ENCODE assay signal across 21 cellular contexts in genomic region chr10:14530465-14530864, GRCh38.
DNase-seq lines count a peak whose midpoint lies in the region; ATAC-seq and TF ChIP-seq lines count a peak whose summit lies in the region.
"Had no signal": no experiment of that assay in that cellular context is flagged by ENCODE, and none has a peak within 500 bp of the region (broad histone marks: within the 10 kb centered on the region; RNA-seq: fewer than 3 reads in every experiment).

No MANE protein-coding gene starts in this region.

- H2AFZ ChIP-seq in IMR-90 (replicated peaks; ENCODE audit: low read length, poor library complexity), result no peak overlapping the region

- H4K20me1 ChIP-seq in IMR-90 (ENCODE audit: insufficient read depth, low read length), result peaks cover 48% of the 10 kb centered on the region

- ATAC-seq in IMR-90 (ENCODE audit: low read depth), result peak; percentile 49
- no peak for ATAC-seq in activated naive CD8-positive, alpha-beta T cell treated with anti-CD3 and anti-CD28 coated beads, Interleukin-2, amount 50 U/mL, for 24 hours
- no peak for ATAC-seq in naive thymus-derived CD4-positive, alpha-beta T cell
- ATAC-seq in HG02642 (IDR thresholded peaks at IDR 0.05; ENCODE audit: poor library complexity, unreplicated experiment), result no peak
- ATAC-seq in HG03108 (IDR thresholded peaks at IDR 0.05; ENCODE audit: unreplicated experiment), result no peak
- ATAC-seq: activated CD8-positive, alpha-beta memory T cell treated with anti-CD3 and anti-CD28 coated beads, Interleukin-2, amount 10 ng/mL, durations not matched to agents 7 days and 5 days; HCT116; PC-3; right cardiac atrium; WTC11 had no signal

- peaks cover 73 to 97% (median 84%) of the 10 kb centered on the region in 4 donors for H3K4me1 Mint-ChIP-seq in CD4-positive, alpha-beta memory T cell
- peaks cover 91% of the 10 kb centered on the region for H3K4me1 Mint-ChIP-seq in activated naive CD8-positive, alpha-beta T cell treated with anti-CD3 and anti-CD28 coated beads, Interleukin-2, amount 50 U/mL, for 24 hours
- peaks cover 66 to 96% (median 91%) of the 10 kb centered on the region in 7 donors for H3K4me1 Mint-ChIP-seq in naive thymus-derived CD4-positive, alpha-beta T cell
- H3K4me1 Mint-ChIP-seq in type B pancreatic cell (ENCODE audit: unreplicated experiment), result peaks cover 27% of the 10 kb centered on the region
- H3K4me1 Mint-ChIP-seq: endodermal cell had no signal

- no peak for TF ChIP-seq POLR2A in IMR-90 (IDR thresholded peaks at IDR 0.05; ENCODE audit: low read depth, low read length)

- H3K23ac ChIP-seq in IMR-90 (ENCODE audit: low read depth, low read length), result peak overlapping the region; percentile 72

- dilution Hi-C loops in IMR-90 (cut with HindIII; ENCODE audit: low sequenced_read_pairs, unreplicated experiment), result no loop called here

- intact Hi-C loops in CD4-positive, alpha-beta memory T cell (cut with micrococcal nuclease), result no loop called here
- intact Hi-C loops in IMR-90 (cut with micrococcal nuclease), result no loop called here
- intact Hi-C loops in naive thymus-derived CD4-positive, alpha-beta T cell (cut with micrococcal nuclease), result no loop called here

- peaks cover 69 to 85% of the 10 kb centered on the region in 2 donors for H3K36me3 Mint-ChIP-seq in CD4-positive, alpha-beta memory T cell
- H3K36me3 Mint-ChIP-seq in activated naive CD8-positive, alpha-beta T cell treated with anti-CD3 and anti-CD28 coated beads, Interleukin-2, amount 50 U/mL, for 24 hours (ENCODE audit: low read depth), result peaks cover 48% of the 10 kb centered on the region
- H3K36me3 Mint-ChIP-seq in naive thymus-derived CD4-positive, alpha-beta T cell, result peaks cover 7 to 61% (median 40%) of the 10 kb centered on the region in 5 donors
- peaks cover 28% of the 10 kb centered on the region for H3K36me3 Mint-ChIP-seq in type B pancreatic cell
- H3K36me3 Mint-ChIP-seq: WTC11 had no signal

- peak overlapping the region; percentile 27; the same call in 1 of the 2 replicates for H4K91ac ChIP-seq in IMR-90 (ENCODE audit: insufficient read depth, low read depth, low read length)

- H3K14ac ChIP-seq in IMR-90 (replicated peaks; ENCODE audit: low read depth, low read length), result peak overlapping the region; percentile 16; the same call in 1 of the 2 replicates

- WGBS in IMR-90 (ENCODE audit: extremely low coverage in 2 of 2, insufficient read length in 1 of 2), 2 experiments, result no CpG with 5 or more reads among the region's 5 CpGs

- H3K9me3 Mint-ChIP-seq in CD4-positive, alpha-beta memory T cell, result no peaks in the 10 kb centered on the region
- no peaks in the 10 kb centered on the region for H3K9me3 Mint-ChIP-seq in activated naive CD8-positive, alpha-beta T cell treated with anti-CD3 and anti-CD28 coated beads, Interleukin-2, amount 50 U/mL, for 24 hours
- no peaks in the 10 kb centered on the region for H3K9me3 Mint-ChIP-seq in naive thymus-derived CD4-positive, alpha-beta T cell
- H3K9me3 Mint-ChIP-seq in type B pancreatic cell, result no peaks in the 10 kb centered on the region
- H3K9me3 Mint-ChIP-seq: endodermal cell, WTC11 had no signal

- H3K4me3 Mint-ChIP-seq in CD4-positive, alpha-beta memory T cell, result peak overlapping the region in 4 of 8 donors; percentile 6 to 64 (median 44)
- no peak overlapping the region for H3K4me3 Mint-ChIP-seq in activated naive CD8-positive, alpha-beta T cell treated with anti-CD3 and anti-CD28 coated beads, Interleukin-2, amount 50 U/mL, for 24 hours
- H3K4me3 Mint-ChIP-seq in naive thymus-derived CD4-positive, alpha-beta T cell, result peak overlapping the region in 5 of 10 donors; percentile 34 to 79 (median 42)
- no peak overlapping the region for H3K4me3 Mint-ChIP-seq in type B pancreatic cell
- H3K4me3 Mint-ChIP-seq: activated CD8-positive, alpha-beta memory T cell treated with anti-CD3 and anti-CD28 coated beads, Interleukin-2, amount 10 ng/mL, durations not matched to agents 7 days and 5 days; endodermal cell; WTC11 had no signal

- H3K4me2 ChIP-seq in IMR-90 (ENCODE audit: low read depth, low read length), result no peak overlapping the region

- H3K4ac ChIP-seq in IMR-90 (ENCODE audit: low read depth, low read length), result peak overlapping the region; percentile 37

- H3K27ac ChIP-seq in CD4-positive, alpha-beta memory T cell (ENCODE audit: low read depth, low read length), result no peak overlapping the region
- peak overlapping the region; percentile 29; the same call in 1 of the 2 replicates for H3K27ac ChIP-seq in IMR-90 (ENCODE audit: insufficient read depth, low read length)
- no peak overlapping the region for H3K27ac ChIP-seq in naive thymus-derived CD4-positive, alpha-beta T cell (ENCODE audit: low read depth, low read length)
- H3K27ac ChIP-seq: tibial artery had no signal

- peak overlapping the region; percentile 27; the same call in 1 of the 2 replicates for H2BK20ac ChIP-seq in IMR-90 (ENCODE audit: low read depth, low read length)

- H3K36me3 ChIP-seq in CD4-positive, alpha-beta memory T cell (ENCODE audit: insufficient read depth, low read length), result peaks cover 60% of the 10 kb centered on the region
- peaks cover 27% of the 10 kb centered on the region for H3K36me3 ChIP-seq in IMR-90 (ENCODE audit: control insufficient read depth, insufficient read depth, low read length)
- peaks cover 10 to 59% (median 12%) of the 10 kb centered on the region in 3 experiments for H3K36me3 ChIP-seq in naive thymus-derived CD4-positive, alpha-beta T cell (ENCODE audit: control insufficient read depth in 2 of 3, insufficient read depth in 3 of 3, low read length in 3 of 3)

- peak overlapping the region; percentile 56; the same call in 1 of the 2 replicates for H2BK120ac ChIP-seq in IMR-90 (ENCODE audit: low read depth, low read length)

- no peak overlapping the region; the same call in 1 of the 2 replicates for H4K5ac ChIP-seq in IMR-90 (ENCODE audit: low read depth, low read length)

- H3K9me1 ChIP-seq in IMR-90 (ENCODE audit: insufficient read depth, low read length), result peaks cover 27% of the 10 kb centered on the region

- DNase-seq in CD4-positive, alpha-beta memory T cell, result no peak
- peak; percentile 49 for DNase-seq in IMR-90
- DNase-seq in activated naive CD8-positive, alpha-beta T cell treated with anti-CD3 and anti-CD28 coated beads, Interleukin-2, amount 50 U/mL, for 24 hours, result no peak
- no peak for DNase-seq in naive thymus-derived CD4-positive, alpha-beta T cell
- DNase-seq in C1 segment of cervical spinal cord (lab: John Stamatoyannopoulos, UW), result no peak
- DNase-seq in type B pancreatic cell (ENCODE audit: extremely low spot score, unreplicated experiment), result no peak
- DNase-seq: activated CD8-positive, alpha-beta memory T cell treated with anti-CD3 and anti-CD28 coated beads, Interleukin-2, amount 10 ng/mL, durations not matched to agents 7 days and 5 days; activated effector memory CD4-positive, alpha-beta T cell treated with anti-CD3 and anti-CD28 coated beads, Interleukin-2, amount 50 U/mL, for 16 hours; endodermal cell; MG63; NCI-H1694; NCI-H226; PC-3; right cardiac atrium; SIG-M5; T-helper 2 cell; tibial artery had no signal

- H3K4me1 ChIP-seq in CD4-positive, alpha-beta memory T cell (ENCODE audit: insufficient read depth, low read length), result peaks cover 97% of the 10 kb centered on the region
- peaks cover 35% of the 10 kb centered on the region for H3K4me1 ChIP-seq in IMR-90 (ENCODE audit: control insufficient read depth, insufficient read depth, low read length)
- peaks cover 34 to 43% of the 10 kb centered on the region in 2 donors for H3K4me1 ChIP-seq in naive thymus-derived CD4-positive, alpha-beta T cell (ENCODE audit: control insufficient read depth in 2 of 2, insufficient read depth in 2 of 2, low read length in 2 of 2)

- TF ChIP-seq CTCF in IMR-90 (conservative IDR thresholded peaks at IDR 0.05; ENCODE audit: low read depth, low read length) (no peak), type B pancreatic cell (conservative IDR thresholded peaks at IDR 0.05) (no peak)

- BruUV-seq in IMR-90 (replicated peaks; lab: Mats Ljungman, UMichigan), result no TSS peak

- no peaks in the 10 kb centered on the region for H3K27me3 Mint-ChIP-seq in CD4-positive, alpha-beta memory T cell
- no peaks in the 10 kb centered on the region for H3K27me3 Mint-ChIP-seq in activated naive CD8-positive, alpha-beta T cell treated with anti-CD3 and anti-CD28 coated beads, Interleukin-2, amount 50 U/mL, for 24 hours
- no peaks in the 10 kb centered on the region for H3K27me3 Mint-ChIP-seq in naive thymus-derived CD4-positive, alpha-beta T cell
- no peaks in the 10 kb centered on the region for H3K27me3 Mint-ChIP-seq in type B pancreatic cell
- H3K27me3 Mint-ChIP-seq: activated CD8-positive, alpha-beta memory T cell treated with anti-CD3 and anti-CD28 coated beads, Interleukin-2, amount 10 ng/mL, durations not matched to agents 7 days and 5 days had no signal

- H4K8ac ChIP-seq in IMR-90 (ENCODE audit: low read depth in 2 of 2, low read length in 2 of 2), result peak overlapping the region in 1 of 2 experiments; percentile 51; a peak in 2 of 4 replicates

- peaks cover 52 to 85% of the 10 kb centered on the region in 2 experiments for H3K79me1 ChIP-seq in IMR-90 (ENCODE audit: low read depth in 1 of 2, low read length in 2 of 2)

- H2AK5ac ChIP-seq in IMR-90 (ENCODE audit: low read depth, low read length), result peak overlapping the region; percentile 61; the same call in 1 of the 2 replicates

- H3K56ac ChIP-seq in IMR-90 (ENCODE audit: extremely low read depth, insufficient read depth, low read length), result no peak overlapping the region

- peak overlapping the region; percentile 69 for H2BK5ac ChIP-seq in IMR-90 (ENCODE audit: low read depth, low read length, poor library complexity, severe bottlenecking)

- H3K4me3 ChIP-seq in CD4-positive, alpha-beta memory T cell (ENCODE audit: low read length in 2 of 2), result no peak overlapping the region
- no peak overlapping the region for H3K4me3 ChIP-seq in IMR-90 (ENCODE audit: insufficient read depth, low read depth, low read length)
- no peak overlapping the region for H3K4me3 ChIP-seq in naive thymus-derived CD4-positive, alpha-beta T cell (ENCODE audit: low read length)
- H3K4me3 ChIP-seq: MG63, tibial artery had no signal

- no peak overlapping the region for H3K9ac ChIP-seq in IMR-90 (ENCODE audit: low read depth, low read length)

- POLR2A ChIA-PET in CD4-positive, alpha-beta memory T cell (lab: Charles Lee; ENCODE audit: partially characterized antibody), result interaction anchor here (1.2 to 2.7 kb wide), 2 partner anchors 23 to 53 kb away, joined by 3 to 8 read pairs; no protein-coding TSS in a partner anchor
- POLR2A ChIA-PET in IMR-90 (lab: Charles Lee; ENCODE audit: unreplicated experiment), result no interaction called here
- POLR2A ChIA-PET in naive thymus-derived CD4-positive, alpha-beta T cell (lab: Charles Lee), result interaction anchor here (0.8 to 0.9 kb wide), 2 partner anchors 12 to 32 kb away, joined by 3 read pairs; no protein-coding TSS in a partner anchor

- H3K27ac Mint-ChIP-seq in CD4-positive, alpha-beta memory T cell, result peak overlapping the region; percentile 16 to 94 (median 82)
- H3K27ac Mint-ChIP-seq in activated naive CD8-positive, alpha-beta T cell treated with anti-CD3 and anti-CD28 coated beads, Interleukin-2, amount 50 U/mL, for 24 hours, result peak overlapping the region; percentile 45
- H3K27ac Mint-ChIP-seq in naive thymus-derived CD4-positive, alpha-beta T cell, result peak overlapping the region in 8 of 9 donors; percentile 47 to 87 (median 68)
- H3K27ac Mint-ChIP-seq in type B pancreatic cell, result no peak overlapping the region
- H3K27ac Mint-ChIP-seq: endodermal cell, WTC11 had no signal

- H3K27me3 ChIP-seq in CD4-positive, alpha-beta memory T cell (ENCODE audit: insufficient read depth, low read length), result no peaks in the 10 kb centered on the region
- no peaks in the 10 kb centered on the region for H3K27me3 ChIP-seq in IMR-90 (ENCODE audit: control insufficient read depth, insufficient read depth, low read length)
- no peaks in the 10 kb centered on the region for H3K27me3 ChIP-seq in naive thymus-derived CD4-positive, alpha-beta T cell (ENCODE audit: control insufficient read depth in 2 of 2, insufficient read depth in 2 of 2, low read length in 2 of 2)
- H3K27me3 ChIP-seq: MG63, tibial artery had no signal

- no peaks in the 10 kb centered on the region for H3K9me3 ChIP-seq in CD4-positive, alpha-beta memory T cell (ENCODE audit: control insufficient read depth in 1 of 2, low read length in 2 of 2)
- H3K9me3 ChIP-seq in IMR-90 (ENCODE audit: control insufficient read depth, insufficient read depth, low read length), result no peaks in the 10 kb centered on the region
- no peaks in the 10 kb centered on the region for H3K9me3 ChIP-seq in naive thymus-derived CD4-positive, alpha-beta T cell (ENCODE audit: control insufficient read depth in 2 of 3, low read length in 3 of 3)
- H3K9me3 ChIP-seq: MG63, tibial artery had no signal

- CTCF ChIA-PET in CD4-positive, alpha-beta memory T cell (lab: Charles Lee; ENCODE audit: partially characterized antibody), result interaction anchor here (1.6 kb wide), 1 partner anchor 16 kb away, joined by 3 read pairs; no protein-coding TSS in a partner anchor
- CTCF ChIA-PET in IMR-90 (lab: Yijun Ruan, JAX), result no interaction called here
- CTCF ChIA-PET in naive thymus-derived CD4-positive, alpha-beta T cell (lab: Charles Lee), result interaction anchor here (1.8 kb wide), 1 partner anchor 13 kb away, joined by 6 read pairs; no protein-coding TSS in a partner anchor

- in situ Hi-C loops in IMR-90 (cut with MboI; ENCODE audit: low sequenced_read_pairs), result no loop called here

- peak overlapping the region; percentile 10; the same call in 1 of the 2 replicates for H3K18ac ChIP-seq in IMR-90 (ENCODE audit: low read depth, low read length)

- no peak overlapping the region; the same call in 2 of the 3 replicates for H2BK15ac ChIP-seq in IMR-90 (ENCODE audit: low read depth, low read length)

- H2AK9ac ChIP-seq in IMR-90 (replicated peaks; ENCODE audit: low read depth, low read length, poor library complexity), result no peak overlapping the region

- no peak for TF ChIP-seq RAD21 in IMR-90 (IDR thresholded peaks at IDR 0.05; ENCODE audit: low read length)
